In the genomic region with DNA sequence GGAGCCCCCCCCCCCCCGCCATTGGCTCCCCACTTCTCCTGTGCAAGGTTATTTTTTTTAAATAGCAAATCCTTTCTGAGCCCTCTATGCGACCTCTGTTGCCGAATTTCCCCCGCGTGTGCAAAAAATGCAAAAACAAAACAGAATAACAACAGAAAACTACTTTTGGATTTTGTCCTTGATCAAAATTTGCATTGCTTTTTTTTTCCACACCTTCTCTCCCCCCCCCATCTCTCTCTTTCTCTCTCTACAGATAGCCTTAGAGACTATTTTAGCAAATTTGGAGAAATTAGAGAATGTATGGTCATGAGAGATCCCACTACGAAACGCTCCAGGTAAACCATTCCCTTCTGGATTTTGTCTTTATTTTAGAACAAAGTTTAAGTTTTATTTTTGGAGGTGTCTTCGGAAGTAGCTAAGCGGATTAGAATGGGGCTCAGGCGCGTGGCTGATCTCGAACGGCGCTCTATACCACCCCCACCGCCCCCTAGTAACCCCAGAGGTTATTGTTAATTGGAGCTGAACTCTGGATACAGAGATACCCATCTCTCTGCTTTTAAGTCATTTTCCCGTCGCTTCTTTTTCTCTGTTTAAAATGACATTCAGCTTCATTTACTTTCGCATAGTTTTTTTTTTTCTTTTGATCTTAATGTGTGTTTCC, we compare ENCODE assay signal across 1 cellular context.
TF ChIP-seq lines count a peak whose summit lies in the region.

No MANE protein-coding gene starts in this region.

TF ChIP-seq in GM12878, 131 proteins besides CTCF, POLR2A, EP300 and RAD21 (continued from another document):
- TF ChIP-seq, protein P1, sequence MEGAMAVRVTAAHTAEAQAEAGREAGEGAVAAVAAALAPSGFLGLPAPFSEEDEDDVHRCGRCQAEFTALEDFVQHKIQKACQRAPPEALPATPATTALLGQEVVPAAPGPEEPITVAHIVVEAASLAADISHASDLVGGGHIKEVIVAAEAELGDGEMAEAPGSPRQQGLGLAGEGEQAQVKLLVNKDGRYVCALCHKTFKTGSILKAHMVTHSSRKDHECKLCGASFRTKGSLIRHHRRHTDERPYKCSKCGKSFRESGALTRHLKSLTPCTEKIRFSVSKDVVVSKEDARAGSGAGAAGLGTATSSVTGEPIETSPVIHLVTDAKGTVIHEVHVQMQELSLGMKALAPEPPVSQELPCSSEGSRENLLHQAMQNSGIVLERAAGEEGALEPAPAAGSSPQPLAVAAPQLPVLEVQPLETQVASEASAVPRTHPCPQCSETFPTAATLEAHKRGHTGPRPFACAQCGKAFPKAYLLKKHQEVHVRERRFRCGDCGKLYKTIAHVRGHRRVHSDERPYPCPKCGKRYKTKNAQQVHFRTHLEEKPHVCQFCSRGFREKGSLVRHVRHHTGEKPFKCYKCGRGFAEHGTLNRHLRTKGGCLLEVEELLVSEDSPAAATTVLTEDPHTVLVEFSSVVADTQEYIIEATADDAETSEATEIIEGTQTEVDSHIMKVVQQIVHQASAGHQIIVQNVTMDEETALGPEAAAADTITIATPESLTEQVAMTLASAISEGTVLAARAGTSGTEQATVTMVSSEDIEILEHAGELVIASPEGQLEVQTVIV (IDR thresholded peaks at IDR 0.05; ENCODE audit: borderline replicate concordance, partially characterized antibody) = no peak
- TF ChIP-seq NR2F1 (conservative IDR thresholded peaks at IDR 0.05) (peak; percentile 30; the same call in 1 of the 2 replicates), GABPA (IDR thresholded peaks at IDR 0.05; ENCODE audit: low read depth) (no peak), SREBF2 (IDR thresholded peaks at IDR 0.05; ENCODE audit: low read length) (no peak), MXI1 (IDR thresholded peaks at IDR 0.05; ENCODE audit: low read depth, low read length) (0 out of 2 replicates have a peak, but pooled peaks have one; percentile 28)
- TF ChIP-seq, protein P2, sequence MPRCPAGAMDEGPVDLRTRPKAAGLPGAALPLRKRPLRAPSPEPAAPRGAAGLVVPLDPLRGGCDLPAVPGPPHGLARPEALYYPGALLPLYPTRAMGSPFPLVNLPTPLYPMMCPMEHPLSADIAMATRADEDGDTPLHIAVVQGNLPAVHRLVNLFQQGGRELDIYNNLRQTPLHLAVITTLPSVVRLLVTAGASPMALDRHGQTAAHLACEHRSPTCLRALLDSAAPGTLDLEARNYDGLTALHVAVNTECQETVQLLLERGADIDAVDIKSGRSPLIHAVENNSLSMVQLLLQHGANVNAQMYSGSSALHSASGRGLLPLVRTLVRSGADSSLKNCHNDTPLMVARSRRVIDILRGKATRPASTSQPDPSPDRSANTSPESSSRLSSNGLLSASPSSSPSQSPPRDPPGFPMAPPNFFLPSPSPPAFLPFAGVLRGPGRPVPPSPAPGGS (IDR thresholded peaks at IDR 0.05; ENCODE audit: borderline replicate concordance, insufficient read depth, low read depth, low read length, poor library complexity, severe bottlenecking) = no peak
- TF ChIP-seq, protein P3, sequence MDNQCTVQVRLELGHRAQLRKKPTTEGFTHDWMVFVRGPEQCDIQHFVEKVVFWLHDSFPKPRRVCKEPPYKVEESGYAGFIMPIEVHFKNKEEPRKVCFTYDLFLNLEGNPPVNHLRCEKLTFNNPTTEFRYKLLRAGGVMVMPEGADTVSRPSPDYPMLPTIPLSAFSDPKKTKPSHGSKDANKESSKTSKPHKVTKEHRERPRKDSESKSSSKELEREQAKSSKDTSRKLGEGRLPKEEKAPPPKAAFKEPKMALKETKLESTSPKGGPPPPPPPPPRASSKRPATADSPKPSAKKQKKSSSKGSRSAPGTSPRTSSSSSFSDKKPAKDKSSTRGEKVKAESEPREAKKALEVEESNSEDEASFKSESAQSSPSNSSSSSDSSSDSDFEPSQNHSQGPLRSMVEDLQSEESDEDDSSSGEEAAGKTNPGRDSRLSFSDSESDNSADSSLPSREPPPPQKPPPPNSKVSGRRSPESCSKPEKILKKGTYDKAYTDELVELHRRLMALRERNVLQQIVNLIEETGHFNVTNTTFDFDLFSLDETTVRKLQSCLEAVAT (IDR thresholded peaks at IDR 0.05) = 0 out of 2 replicates have a peak, but pooled peaks have one; percentile 14
- TF ChIP-seq, protein P4, sequence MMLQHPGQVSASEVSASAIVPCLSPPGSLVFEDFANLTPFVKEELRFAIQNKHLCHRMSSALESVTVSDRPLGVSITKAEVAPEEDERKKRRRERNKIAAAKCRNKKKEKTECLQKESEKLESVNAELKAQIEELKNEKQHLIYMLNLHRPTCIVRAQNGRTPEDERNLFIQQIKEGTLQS (IDR thresholded peaks at IDR 0.05; ENCODE audit: borderline replicate concordance, extremely low read depth, low read depth, low read length) = no peak
